Comparison of ENCODE assay signal across 18 cellular contexts in the genomic region with DNA sequence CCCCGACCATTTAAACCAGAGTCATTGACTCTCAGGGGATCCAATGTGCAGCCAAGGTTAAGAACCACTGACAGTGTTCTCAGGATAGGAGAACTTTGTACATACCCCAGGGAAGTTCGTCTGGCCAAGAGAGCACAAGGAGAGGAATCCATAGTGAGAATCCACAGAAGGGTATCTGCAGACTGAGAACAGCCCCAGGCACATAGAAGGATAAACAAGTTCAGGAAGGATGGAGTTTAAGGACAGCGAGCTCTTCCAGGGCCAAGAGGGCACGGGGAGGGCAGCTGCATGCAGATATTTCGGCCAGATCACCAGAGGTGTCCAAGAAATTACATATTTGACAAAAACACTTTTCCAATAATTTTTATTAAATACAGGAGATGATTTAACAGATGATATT. TPM values are rescaled to one million over a fixed set of nuclear protein-coding genes. Genes with fewer than 3 reads are reported as not detected.
A peak's percentile ranks its signal among the peaks of the same experiment; 100 is the strongest.
DNase-seq lines count a peak whose midpoint lies in the region; ATAC-seq and TF ChIP-seq lines count a peak whose summit lies in the region.
"Had no signal": no experiment of that assay in that cellular context is flagged by ENCODE, and none has a peak within 500 bp of the region (broad histone marks: within the 10 kb centered on the region; RNA-seq: fewer than 3 reads in every experiment).

No MANE protein-coding gene starts in this region.

- H4K12ac ChIP-seq in trophoblast cell (ENCODE audit: low read depth, low read length) = no peak overlapping the region

- ATAC-seq in stimulated activated naive B cell treated with anti-CD40 and anti-IgM and Interleukin-4, amounts not matched to agents 10 μg/mL and 1 μg/mL and 100 μg/mL, for 72 hours (replicated peaks) = no peak

- no peak overlapping the region for H2BK12ac ChIP-seq in trophoblast cell (ENCODE audit: low read length)

- no peak overlapping the region for H3K4me3 ChIP-seq in OCI-LY7 (ENCODE audit: low read depth, low read length, poor library complexity, severe bottlenecking)
- H3K4me3 ChIP-seq in trophoblast cell (ENCODE audit: low read depth, low read length) = no peak overlapping the region
- H3K4me3 ChIP-seq: GM23338 had no signal

- H2BK120ac ChIP-seq in trophoblast cell (ENCODE audit: insufficient read depth, low read length, poor library complexity) = no peak overlapping the region

- H2BK5ac ChIP-seq in trophoblast cell (ENCODE audit: low read depth, low read length, poor library complexity) = no peak overlapping the region

- H3K9me3 ChIP-seq in OCI-LY7 (ENCODE audit: low read length) = no peaks in the 10 kb centered on the region
- no peaks in the 10 kb centered on the region for H3K9me3 ChIP-seq in trophoblast cell (ENCODE audit: insufficient read depth, low read depth, low read length)
- H3K9me3 ChIP-seq: BE2C had no signal

- H3K4me3 Mint-ChIP-seq in nephron progenitor cell = no peak overlapping the region
- H3K4me3 Mint-ChIP-seq in stimulated activated naive B cell treated with anti-CD40 and anti-IgM and Interleukin-4, amounts not matched to agents 10 μg/mL and 1 μg/mL and 100 μg/mL, for 72 hours = no peak overlapping the region
- H3K4me3 Mint-ChIP-seq: CD4-positive, alpha-beta memory T cell; GM23338 had no signal

- H3K79me1 ChIP-seq in trophoblast cell (ENCODE audit: low read length) = no peaks in the 10 kb centered on the region

- TF ChIP-seq CTCF in OCI-LY7 (conservative IDR thresholded peaks at IDR 0.05; ENCODE audit: low read length) (no peak), nephron progenitor cell (IDR thresholded peaks at IDR 0.05) (no peak)

- no CpG with 5 or more reads among the region's 5 CpGs for WGBS in trophoblast cell (ENCODE audit: extremely low coverage, insufficient coverage, insufficient read length)

- H3K36me3 Mint-ChIP-seq in nephron progenitor cell (ENCODE audit: low read depth) = no peaks in the 10 kb centered on the region
- peaks cover 52 to 58% of the 10 kb centered on the region in 2 donors for H3K36me3 Mint-ChIP-seq in stimulated activated naive B cell treated with anti-CD40 and anti-IgM and Interleukin-4, amounts not matched to agents 10 μg/mL and 1 μg/mL and 100 μg/mL, for 72 hours
- H3K36me3 Mint-ChIP-seq: CD4-positive, alpha-beta memory T cell had no signal

- DNase-seq in ELF-1 (ENCODE audit: low read depth, low spot score) (peak; percentile 17), OCI-LY7 (ENCODE audit: low spot score) (no peak), nephron progenitor cell (no peak), NCI-H187 treated with DMSO at 0.1 percent for 48 hours (lab: John Stamatoyannopoulos, UW) (no peak), trophoblast cell (no peak), SIG-M5 treated with dmso at 0.1 percent for 504 hours (lab: John Stamatoyannopoulos, UW; ENCODE audit: unreplicated experiment) (no peak), GM19238 (ENCODE audit: insufficient read length, low spot score) (no peak)
- no peak for DNase-seq in stimulated activated naive B cell treated with anti-CD40 and anti-IgM and Interleukin-4, amounts not matched to agents 10 μg/mL and 1 μg/mL and 100 μg/mL, for 72 hours
- DNase-seq: BE2C; CD4-positive, alpha-beta memory T cell; COR-L47; DMS153; DMS79 treated with DMSO at 0.1 percent for 48 hours; GF-D8; H7 had no signal

- H3K27ac ChIP-seq in OCI-LY7 (ENCODE audit: low read depth, low read length, poor library complexity, severe bottlenecking) (peak overlapping the region; percentile 2), trophoblast cell (ENCODE audit: low read depth, low read length) (no peak overlapping the region)
- H3K27ac ChIP-seq: C4-2B had no signal

- peaks cover 98% of the 10 kb centered on the region for H3K79me2 ChIP-seq in OCI-LY7 (ENCODE audit: insufficient read depth, low read depth, low read length)
- H3K79me2 ChIP-seq in trophoblast cell (ENCODE audit: control insufficient read depth, insufficient read depth, low read length, poor library complexity) = no peaks in the 10 kb centered on the region

- no peak overlapping the region for H3K18ac ChIP-seq in trophoblast cell (ENCODE audit: low read length)

- no peaks in the 10 kb centered on the region for H3K9me2 ChIP-seq in OCI-LY7 (ENCODE audit: insufficient read depth, low read length)

- peaks cover 12% of the 10 kb centered on the region for H3K27me3 Mint-ChIP-seq in nephron progenitor cell (ENCODE audit: low read depth, poor library complexity)
- H3K27me3 Mint-ChIP-seq in stimulated activated naive B cell treated with anti-CD40 and anti-IgM and Interleukin-4, amounts not matched to agents 10 μg/mL and 1 μg/mL and 100 μg/mL, for 72 hours = no peaks in the 10 kb centered on the region

- no peak overlapping the region for H4K8ac ChIP-seq in trophoblast cell (ENCODE audit: low read depth, low read length)

- BruUV-seq in OCI-LY7 (replicated peaks; lab: Mats Ljungman, UMichigan) = no TSS peak

- H3K27me3 ChIP-seq in trophoblast cell (ENCODE audit: insufficient read depth, low read length) = no peaks in the 10 kb centered on the region
- H3K27me3 ChIP-seq: BE2C had no signal

- POLR2A ChIA-PET in OCI-LY7 (lab: Charles Lee) = interaction anchor here (1.1 to 2.4 kb wide), 5 partner anchors 9 to 16 kb away, joined by 3 to 7 read pairs (median 5); a partner anchor contains a TSS

- peaks cover 7% of the 10 kb centered on the region; the same call in 1 of the 2 replicates for H4K20me1 ChIP-seq in OCI-LY7 (ENCODE audit: insufficient read depth, low read length)

- H3K27ac Mint-ChIP-seq in nephron progenitor cell = peak overlapping the region; percentile 3
- H3K27ac Mint-ChIP-seq in stimulated activated naive B cell treated with anti-CD40 and anti-IgM and Interleukin-4, amounts not matched to agents 10 μg/mL and 1 μg/mL and 100 μg/mL, for 72 hours = peak overlapping the region; percentile 87
- H3K27ac Mint-ChIP-seq: CD4-positive, alpha-beta memory T cell; GM23338 had no signal

- H3K14ac ChIP-seq in trophoblast cell (ENCODE audit: low read length) = no peak overlapping the region

- H3K36me3 ChIP-seq in OCI-LY7 (ENCODE audit: insufficient read depth, low read length) (peaks cover 88% of the 10 kb centered on the region), trophoblast cell (ENCODE audit: control insufficient read depth in 1 of 2, insufficient read depth in 2 of 2, low read length in 2 of 2) (no peaks in the 10 kb centered on the region)
- H3K36me3 ChIP-seq: BE2C had no signal

- H3K4me1 Mint-ChIP-seq in nephron progenitor cell = peaks cover 21% of the 10 kb centered on the region
- H3K4me1 Mint-ChIP-seq in stimulated activated naive B cell treated with anti-CD40 and anti-IgM and Interleukin-4, amounts not matched to agents 10 μg/mL and 1 μg/mL and 100 μg/mL, for 72 hours = peaks cover 53 to 87% of the 10 kb centered on the region in 2 donors

- no peak overlapping the region for H2AK5ac ChIP-seq in trophoblast cell (ENCODE audit: low read length)

- CTCF ChIA-PET in OCI-LY7 (lab: Charles Lee; ENCODE audit: unreplicated experiment) = interaction anchor here (0.6 kb wide), 1 partner anchor 39 kb away, joined by 3 read pairs; no protein-coding TSS in a partner anchor

- H3K4me1 ChIP-seq in OCI-LY7 (ENCODE audit: insufficient read depth, low read length, poor library complexity, severe bottlenecking) (peaks cover 68% of the 10 kb centered on the region), trophoblast cell (ENCODE audit: control insufficient read depth in 1 of 2, insufficient read depth in 2 of 2, low read length in 2 of 2) (no peaks in the 10 kb centered on the region)
- H3K4me1 ChIP-seq: BE2C had no signal

- H3K23ac ChIP-seq in trophoblast cell (ENCODE audit: low read length) = no peak overlapping the region

- intact Hi-C loops in OCI-LY7 (cut with micrococcal nuclease; ENCODE audit: unreplicated experiment) = no loop called here

- no peak overlapping the region for H2AFZ ChIP-seq in OCI-LY7 (ENCODE audit: low read length)
- no peak overlapping the region for H2AFZ ChIP-seq in trophoblast cell (ENCODE audit: insufficient read depth, low read length, poor library complexity)

- H3K9me3 Mint-ChIP-seq in nephron progenitor cell = no peaks in the 10 kb centered on the region
- H3K9me3 Mint-ChIP-seq in stimulated activated naive B cell treated with anti-CD40 and anti-IgM and Interleukin-4, amounts not matched to agents 10 μg/mL and 1 μg/mL and 100 μg/mL, for 72 hours = no peaks in the 10 kb centered on the region
- H3K9me3 Mint-ChIP-seq: CD4-positive, alpha-beta memory T cell; GM23338 had no signal

- H3K9ac ChIP-seq in trophoblast cell (ENCODE audit: low read length) = no peak overlapping the region

- no peak overlapping the region for H3K4ac ChIP-seq in trophoblast cell (ENCODE audit: low read depth, low read length)

- H3K4me2 ChIP-seq in OCI-LY7 (ENCODE audit: low read length) (no peak overlapping the region), trophoblast cell (ENCODE audit: low read length) (no peak overlapping the region)
- H3K4me2 ChIP-seq: GM23338 had no signal

- no peak overlapping the region for H4K91ac ChIP-seq in trophoblast cell (ENCODE audit: low read depth, low read length)

RNA-seq across cellular contexts. Expression of a gene that starts 16.4 kb away (rescaled TPM):
- total RNA-seq in OCI-LY7 (2014; rRNA removed; shearing (Covaris generic)) = 78.0 and 113 TPM in 2 replicates
- 182 and 201 TPM in 2 replicates for total RNA-seq in OCI-LY7 (2022)
- 12.1 and 15.8 TPM in 2 replicates for polyA plus RNA-seq in trophoblast cell (2013)
- total RNA-seq: A172, GM23338, H7 had no signal

RNA-seq across cellular contexts. Expression of a gene that starts 49.3 kb away (rescaled TPM):
- 0.16 TPM in 1 of 2 replicates, not detected in the other for total RNA-seq in OCI-LY7 (2014; rRNA removed; shearing (Covaris generic))
- total RNA-seq in OCI-LY7 (2022) = 0.18 and 0.32 TPM in 2 replicates
- polyA plus RNA-seq in trophoblast cell (2013) = not detected in 2 replicates
- total RNA-seq: A172; CD4-positive, alpha-beta memory T cell; GM23338; H7 had no signal
- polyA plus RNA-seq: CD4-positive, alpha-beta memory T cell; GM23338 had no signal
